In the genomic region with DNA sequence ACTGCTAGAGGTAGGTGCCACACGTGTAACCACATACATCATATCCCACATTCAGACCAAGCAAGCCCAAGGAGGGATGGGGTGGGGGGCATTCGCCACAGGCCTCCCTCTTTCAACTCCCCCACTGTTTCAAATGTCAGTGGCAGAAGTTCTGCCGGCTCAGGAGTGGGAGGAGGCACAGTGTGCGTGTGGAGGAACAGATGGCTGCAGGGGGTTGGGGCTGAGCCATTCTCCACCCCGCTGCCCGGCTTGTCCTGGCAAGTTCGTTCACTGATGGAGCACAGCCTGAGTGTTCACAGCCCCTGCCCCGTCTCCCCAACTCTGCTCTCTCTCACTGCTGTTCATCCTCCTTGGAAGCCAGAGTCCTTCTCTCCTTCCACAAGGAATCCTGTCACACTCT, we compare ENCODE assay signal across 15 cellular contexts.
DNase-seq lines count a peak whose midpoint lies in the region; ATAC-seq, FAIRE-seq and TF ChIP-seq lines count a peak whose summit lies in the region.
"Had no signal": no experiment of that assay in that cellular context is flagged by ENCODE, and none has a peak within 500 bp of the region (broad histone marks: within the 10 kb centered on the region; RNA-seq: fewer than 3 reads in every experiment).

No MANE protein-coding gene starts in this region.

- no peaks in the 10 kb centered on the region for H3K36me3 Mint-ChIP-seq in naive thymus-derived CD4-positive, alpha-beta T cell
- H3K36me3 Mint-ChIP-seq: stimulated activated naive B cell treated with anti-CD40 and anti-IgM and Interleukin-4, amounts not matched to agents 10 μg/mL and 1 μg/mL and 100 μg/mL, for 72 hours had no signal

- no peak for FAIRE-seq in RCC 7860 (lab: Jason Lieb, UNC)
- FAIRE-seq: GM12891 had no signal

- H3K4me1 ChIP-seq in esophagus squamous epithelium = peaks cover 14 to 49% (median 26%) of the 10 kb centered on the region in 3 donors
- H3K4me1 ChIP-seq in naive thymus-derived CD4-positive, alpha-beta T cell (ENCODE audit: control insufficient read depth in 2 of 2, insufficient read depth in 2 of 2, low read length in 2 of 2) = no peaks in the 10 kb centered on the region

- no peak for TF ChIP-seq CTCF in esophagus squamous epithelium (IDR thresholded peaks at IDR 0.05)

- intact Hi-C loops in esophagus squamous epithelium (cut with DNase I) (no loop called here), posterior cingulate gyrus (cut with DNase I) (no loop called here)
- intact Hi-C loops in naive thymus-derived CD4-positive, alpha-beta T cell (cut with micrococcal nuclease) = no loop called here

- peaks cover 0 to 14% (median 0%) of the 10 kb centered on the region in 5 donors for H3K27me3 Mint-ChIP-seq in naive thymus-derived CD4-positive, alpha-beta T cell

- ATAC-seq in naive thymus-derived CD4-positive, alpha-beta T cell = no peak
- no peak for ATAC-seq in GM19452 (IDR thresholded peaks at IDR 0.05; ENCODE audit: unreplicated experiment)
- ATAC-seq: activated CD4-positive, CD25-positive, alpha-beta regulatory T cell treated with anti-CD3 and anti-CD28 coated beads, Interleukin-2, amount 50 U/mL, for 24 hours; stimulated activated naive B cell treated with anti-CD40 and anti-IgM and Interleukin-4, amounts not matched to agents 10 μg/mL and 1 μg/mL and 100 μg/mL, for 72 hours had no signal

- H3K4me3 ChIP-seq in esophagus squamous epithelium = no peak overlapping the region
- no peak overlapping the region for H3K4me3 ChIP-seq in naive thymus-derived CD4-positive, alpha-beta T cell (ENCODE audit: low read length)

- no peak overlapping the region for H3K27ac Mint-ChIP-seq in naive thymus-derived CD4-positive, alpha-beta T cell
- H3K27ac Mint-ChIP-seq: stimulated activated naive B cell treated with anti-CD40 and anti-IgM and Interleukin-4, amounts not matched to agents 10 μg/mL and 1 μg/mL and 100 μg/mL, for 72 hours had no signal

- no peaks in the 10 kb centered on the region for H3K27me3 ChIP-seq in esophagus squamous epithelium
- no peaks in the 10 kb centered on the region for H3K27me3 ChIP-seq in naive thymus-derived CD4-positive, alpha-beta T cell (ENCODE audit: control insufficient read depth in 2 of 2, insufficient read depth in 2 of 2, low read length in 2 of 2)

- peak overlapping the region; percentile 53 to 85 (median 64) for H3K27ac ChIP-seq in esophagus squamous epithelium
- H3K27ac ChIP-seq in naive thymus-derived CD4-positive, alpha-beta T cell (ENCODE audit: low read depth, low read length) = no peak overlapping the region

- POLR2A ChIA-PET in naive thymus-derived CD4-positive, alpha-beta T cell (lab: Charles Lee) = no interaction called here

- H3K4me3 Mint-ChIP-seq in naive thymus-derived CD4-positive, alpha-beta T cell = no peak overlapping the region
- H3K4me3 Mint-ChIP-seq: stimulated activated naive B cell treated with anti-CD40 and anti-IgM and Interleukin-4, amounts not matched to agents 10 μg/mL and 1 μg/mL and 100 μg/mL, for 72 hours had no signal

- DNase-seq in DMS 273 (lab: John Stamatoyannopoulos, UW; ENCODE audit: unreplicated experiment) (peak; percentile 95), NCI-H69 (lab: John Stamatoyannopoulos, UW) (peak; percentile 74), esophagus squamous epithelium (lab: John Stamatoyannopoulos, UW) (no peak), posterior cingulate gyrus (peak in 7 of 10 donors; percentile 8 to 90 (median 38)), RCC 7860 (ENCODE audit: low spot score) (no peak), SW 1271 (lab: John Stamatoyannopoulos, UW) (no peak)
- no peak for DNase-seq in naive thymus-derived CD4-positive, alpha-beta T cell
- DNase-seq: activated gamma-delta T cell; dermis blood vessel endothelial cell; NCI-H1436 treated with DMSO at 0.1 percent for 48 hours; RPMI8226; stimulated activated naive B cell treated with anti-CD40 and anti-IgM and Interleukin-4, amounts not matched to agents 10 μg/mL and 1 μg/mL and 100 μg/mL, for 72 hours had no signal

- H3K9me3 ChIP-seq in esophagus squamous epithelium = no peaks in the 10 kb centered on the region
- H3K9me3 ChIP-seq in naive thymus-derived CD4-positive, alpha-beta T cell (ENCODE audit: control insufficient read depth in 2 of 3, low read length in 3 of 3) = no peaks in the 10 kb centered on the region

- H3K4me1 Mint-ChIP-seq in naive thymus-derived CD4-positive, alpha-beta T cell = no peaks in the 10 kb centered on the region

- WGBS in esophagus squamous epithelium, 2 donors = 24 to 31% methylated on average over 6 to 8 of the region's 8 CpGs

- H3K9me3 Mint-ChIP-seq in naive thymus-derived CD4-positive, alpha-beta T cell = peaks cover 0 to 8% (median 0%) of the 10 kb centered on the region in 11 donors
- H3K9me3 Mint-ChIP-seq: stimulated activated naive B cell treated with anti-CD40 and anti-IgM and Interleukin-4, amounts not matched to agents 10 μg/mL and 1 μg/mL and 100 μg/mL, for 72 hours had no signal

- no peaks in the 10 kb centered on the region for H3K36me3 ChIP-seq in esophagus squamous epithelium
- H3K36me3 ChIP-seq in naive thymus-derived CD4-positive, alpha-beta T cell (ENCODE audit: control insufficient read depth in 2 of 3, insufficient read depth in 3 of 3, low read length in 3 of 3) = no peaks in the 10 kb centered on the region

- no peak for TF ChIP-seq POLR2A in esophagus squamous epithelium (IDR thresholded peaks at IDR 0.05)

- CTCF ChIA-PET in naive thymus-derived CD4-positive, alpha-beta T cell (lab: Charles Lee) = no interaction called here

Comparison
In these comparisons a context has a peak if more than half of its experiments do, and no peak if none do; other contexts are left out.
1. DNase-seq: peak in DMS 273 (single experiment), NCI-H69 (single experiment) and posterior cingulate gyrus (7 of 10); none in esophagus squamous epithelium (single experiment), RCC 7860 (single experiment), SW 1271 (0 of 2) and naive thymus-derived CD4-positive, alpha-beta T cell (0 of 9).